ENCODE assay signal across 13 cellular contexts in genomic region chr17:20262116-20262977, GRCh38.
DNase-seq lines count a peak whose midpoint lies in the region; ATAC-seq and TF ChIP-seq lines count a peak whose summit lies in the region.
"Had no signal": no experiment of that assay in that cellular context is flagged by ENCODE, and none has a peak within 500 bp of the region (broad histone marks: within the 10 kb centered on the region; RNA-seq: fewer than 3 reads in every experiment).

No MANE protein-coding gene starts in this region.

- no peaks in the 10 kb centered on the region for H3K9me2 ChIP-seq in Loucy (replicated peaks; ENCODE audit: low read depth, low read length)

- H3K36me3 ChIP-seq in Loucy (ENCODE audit: insufficient read depth, low read length) (peaks cover 14% of the 10 kb centered on the region; the same call in 1 of the 2 replicates), neuron (ENCODE audit: insufficient read depth, low read length) (peaks cover 26% of the 10 kb centered on the region)

- CTCF ChIA-PET in activated CD4-positive, alpha-beta T cell treated with anti-CD3 and anti-CD28 coated beads for 36 hours (lab: Charles Lee): interaction anchor here (0.6 to 1.4 kb wide), 6 partner anchors 13 to 42 kb away, joined by 3 to 9 read pairs (median 5); no protein-coding TSS in a partner anchor

- H3K27ac Mint-ChIP-seq in activated CD4-positive, alpha-beta T cell treated with anti-CD3 and anti-CD28 coated beads for 36 hours: peak overlapping the region; percentile 51
- H3K27ac Mint-ChIP-seq in brain: peak overlapping the region; percentile 56 to 95 (median 68)

- peak overlapping the region; percentile 51 for H3K4me3 ChIP-seq in Loucy (ENCODE audit: low read length, poor library complexity, severe bottlenecking)
- H3K4me3 ChIP-seq in neuron (ENCODE audit: low read length): peak overlapping the region; percentile 2

- intact Hi-C loops in activated CD4-positive, alpha-beta T cell treated with anti-CD3 and anti-CD28 coated beads for 36 hours (cut with DNase I, micrococcal nuclease): no loop called here

- H3K27me3 ChIP-seq in Loucy (ENCODE audit: insufficient read depth, low read length, poor library complexity, severe bottlenecking) (no peaks in the 10 kb centered on the region), neuron (ENCODE audit: insufficient read depth, low read length) (no peaks in the 10 kb centered on the region)

- H3K9me3 Mint-ChIP-seq in activated CD4-positive, alpha-beta T cell treated with anti-CD3 and anti-CD28 coated beads for 36 hours (ENCODE audit: low read depth): peaks cover 8% of the 10 kb centered on the region
- H3K9me3 Mint-ChIP-seq in brain: peaks cover 4 to 21% (median 13%) of the 10 kb centered on the region in 5 experiments

- H3K4me1 Mint-ChIP-seq in activated CD4-positive, alpha-beta T cell treated with anti-CD3 and anti-CD28 coated beads for 36 hours: peaks cover 35% of the 10 kb centered on the region
- H3K4me1 Mint-ChIP-seq in brain: peaks cover 56% of the 10 kb centered on the region

- H3K4me2 ChIP-seq in Loucy (ENCODE audit: low read depth, low read length, poor library complexity, severe bottlenecking): peak overlapping the region; percentile 64

- H3K9ac ChIP-seq in Loucy (ENCODE audit: low read depth, low read length, poor library complexity, severe bottlenecking): no peak overlapping the region
- H3K9ac ChIP-seq: parathyroid adenoma had no signal

- no peaks in the 10 kb centered on the region for H3K79me2 ChIP-seq in Loucy (ENCODE audit: insufficient read depth, low read length)
- H3K79me2 ChIP-seq: parathyroid adenoma had no signal

- H3F3A ChIP-seq in Loucy (ENCODE audit: low read depth): 0 out of 2 replicates have a peak, but pooled peaks cover 4% of the 10 kb centered on the region

- no peaks in the 10 kb centered on the region for H4K20me1 ChIP-seq in Loucy (ENCODE audit: insufficient read depth, low read length, poor library complexity, severe bottlenecking)

- peak; percentile 65 for ATAC-seq in activated CD4-positive, alpha-beta T cell treated with anti-CD3 and anti-CD28 coated beads for 36 hours

- peaks cover 11% of the 10 kb centered on the region for H3K36me3 Mint-ChIP-seq in activated CD4-positive, alpha-beta T cell treated with anti-CD3 and anti-CD28 coated beads for 36 hours (ENCODE audit: low read depth)
- H3K36me3 Mint-ChIP-seq in brain: peaks cover 79% of the 10 kb centered on the region

- TF ChIP-seq CTCF in Loucy (conservative IDR thresholded peaks at IDR 0.05; ENCODE audit: low read length): no peak
- TF ChIP-seq CTCF in brain (conservative IDR thresholded peaks at IDR 0.05): no peak

- H3K9me3 ChIP-seq in Loucy (ENCODE audit: insufficient read depth, low read depth, low read length): no peaks in the 10 kb centered on the region
- peaks cover 8% of the 10 kb centered on the region for H3K9me3 ChIP-seq in neuron (ENCODE audit: low read length)

- H3K4me1 ChIP-seq in Loucy (ENCODE audit: insufficient read depth, low read length, poor library complexity, severe bottlenecking) (peaks cover 31% of the 10 kb centered on the region), neuron (ENCODE audit: insufficient read depth, low read length) (peaks cover 22% of the 10 kb centered on the region)
- H3K4me1 ChIP-seq: parathyroid adenoma had no signal

- H3K27me3 Mint-ChIP-seq in activated CD4-positive, alpha-beta T cell treated with anti-CD3 and anti-CD28 coated beads for 36 hours: no peaks in the 10 kb centered on the region
- no peaks in the 10 kb centered on the region for H3K27me3 Mint-ChIP-seq in brain

- POLR2A ChIA-PET in activated CD4-positive, alpha-beta T cell treated with anti-CD3 and anti-CD28 coated beads for 36 hours (lab: Charles Lee): no interaction called here

- no peak overlapping the region for H2AFZ ChIP-seq in Loucy (ENCODE audit: low read length)
- peak overlapping the region; percentile 22 for H2AFZ ChIP-seq in neuron (ENCODE audit: low read depth, low read length)
- H2AFZ ChIP-seq: parathyroid adenoma had no signal

- peak overlapping the region; percentile 13 for H3K4me3 Mint-ChIP-seq in activated CD4-positive, alpha-beta T cell treated with anti-CD3 and anti-CD28 coated beads for 36 hours
- H3K4me3 Mint-ChIP-seq in brain: peak overlapping the region in 2 of 5 experiments; percentile 9 to 24

- no peak for DNase-seq in activated CD4-positive, alpha-beta T cell treated with anti-CD3 and anti-CD28 coated beads for 36 hours
- no peak for DNase-seq in activated CD4-positive, alpha-beta T cell treated with anti-CD3 and anti-CD28 coated beads for 1 hour
- DNase-seq in NCI-H2196 (lab: John Stamatoyannopoulos, UW; ENCODE audit: unreplicated experiment) (no peak), NCI-H82 (lab: John Stamatoyannopoulos, UW) (no peak)
- no peak for DNase-seq in stimulated activated CD4-positive, alpha-beta T cell treated with anti-CD3 and anti-CD28 coated beads, Interleukin-15, amount 100 ng/mL, for 24 hours
- DNase-seq: activated gamma-delta T cell treated with Interleukin-2 at 50 U/mL for 16 hours, DND-41, mesenchymal stem cell, NCI-H774 had no signal
